ENCODE assay signal across 17 cellular contexts in the genomic region with DNA sequence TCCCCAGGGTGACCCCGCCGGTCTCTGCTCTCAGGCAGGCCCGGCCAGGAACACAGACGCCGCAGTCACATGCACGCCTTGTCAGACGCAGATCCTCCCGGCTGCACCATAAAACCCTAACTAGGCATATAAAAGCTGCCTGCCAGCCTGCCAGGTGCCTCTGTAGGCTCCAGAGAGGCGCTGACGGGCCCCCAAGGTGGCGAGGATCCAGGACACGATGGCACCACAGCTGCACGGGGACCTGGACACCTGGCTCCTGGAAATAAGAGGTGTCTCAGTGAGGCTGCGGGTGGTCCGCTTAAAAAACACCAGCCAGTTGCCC. TPM values are rescaled to one million over a fixed set of nuclear protein-coding genes. Genes with fewer than 3 reads are reported as not detected.
"Had no signal": no experiment of that assay in that cellular context is flagged by ENCODE, and none has a peak within 500 bp of the region (broad histone marks: within the 10 kb centered on the region; RNA-seq: fewer than 3 reads in every experiment).

No MANE protein-coding gene starts in this region.

- H3K27ac ChIP-seq: ascending aorta, tibial nerve, uterus had no signal

- ATAC-seq: left lobe of liver had no signal

- H3K36me3 ChIP-seq: ascending aorta, tibial nerve, uterus had no signal

- DNase-seq: cortex of kidney, hypothalamus, nephron progenitor cell, occipital lobe, T-helper 9 cell, uterus had no signal

- H3K27me3 ChIP-seq: ascending aorta, tibial nerve, uterus had no signal

- H3K4me1 ChIP-seq: ascending aorta, tibial nerve, uterus had no signal

- H3K9me3 ChIP-seq: ascending aorta, uterus had no signal

- H3K4me3 ChIP-seq: ascending aorta, lung, tibial nerve, uterus had no signal

RNA-seq across cellular contexts. Expression of a gene that starts 21.9 kb away (rescaled TPM):
- total RNA-seq: myocyte had no signal

RNA-seq across cellular contexts. Expression of a gene that starts 44.1 kb away (rescaled TPM):
- total RNA-seq: activated T-helper 2 cell treated with anti-CD3 and anti-CD28 coated beads, Interferon-gamma antibody, Interleukin-2, Interleukin-4, amounts not matched to agents 10 μg/mL and 5 μg/mL and 100 μg/mL, durations not matched to agents 14 hours and 24 hours and 36 hours; frontal cortex; lung; mesothelial cell of epicardium; myocyte; occipital lobe; posterior vena cava; skeletal muscle tissue; T-cell; tibial nerve; uterus had no signal
